In the genomic region with DNA sequence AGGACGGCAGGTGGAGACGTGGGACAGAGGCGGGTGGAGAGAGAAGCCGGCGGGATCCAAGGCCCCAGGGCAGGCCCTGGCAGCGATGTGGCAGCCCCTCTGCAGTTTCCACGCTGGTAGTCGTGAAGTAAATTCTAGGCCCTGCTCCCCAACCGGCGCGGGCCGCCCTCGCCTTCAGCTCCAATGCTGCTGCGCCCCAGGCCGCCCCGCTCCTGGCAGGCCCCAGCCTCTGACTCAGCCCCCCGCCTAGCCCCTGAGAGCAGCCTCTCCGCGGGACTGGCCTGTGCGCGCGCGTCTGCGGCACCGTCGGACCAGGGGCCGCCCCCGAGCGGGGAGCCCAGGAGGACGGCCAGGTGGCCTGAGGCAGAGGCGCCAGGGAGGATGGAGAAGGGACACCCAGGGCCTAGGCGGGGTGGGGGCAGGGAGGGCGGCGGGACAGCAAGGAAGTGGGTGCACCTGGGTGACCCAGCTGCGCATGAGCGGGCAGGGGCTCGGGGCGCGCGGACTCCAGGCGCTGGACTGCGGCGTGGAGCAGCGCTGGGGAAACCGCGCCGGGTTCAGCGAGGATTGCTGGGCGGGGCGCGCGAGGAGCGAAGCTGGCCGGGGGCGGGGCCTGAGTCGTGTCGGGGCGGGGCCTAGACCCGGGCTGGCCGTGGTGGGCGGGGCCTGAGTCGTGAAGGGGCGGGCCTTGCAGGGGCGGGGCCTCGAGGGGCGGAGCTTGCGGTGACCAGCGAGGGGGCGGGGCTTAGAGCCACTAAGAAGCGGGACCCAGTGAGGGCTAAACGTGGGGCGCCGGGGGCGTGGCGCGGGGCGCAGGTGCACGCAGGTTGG, we compare ENCODE assay signal across 1 cellular context.
TF ChIP-seq lines count a peak whose summit lies in the region.

No MANE protein-coding gene starts in this region.

TF ChIP-seq in HepG2, 621 proteins besides CTCF, POLR2A, EP300 and RAD21 (continued from another document and continues in another):
- TF ChIP-seq, protein P1, sequence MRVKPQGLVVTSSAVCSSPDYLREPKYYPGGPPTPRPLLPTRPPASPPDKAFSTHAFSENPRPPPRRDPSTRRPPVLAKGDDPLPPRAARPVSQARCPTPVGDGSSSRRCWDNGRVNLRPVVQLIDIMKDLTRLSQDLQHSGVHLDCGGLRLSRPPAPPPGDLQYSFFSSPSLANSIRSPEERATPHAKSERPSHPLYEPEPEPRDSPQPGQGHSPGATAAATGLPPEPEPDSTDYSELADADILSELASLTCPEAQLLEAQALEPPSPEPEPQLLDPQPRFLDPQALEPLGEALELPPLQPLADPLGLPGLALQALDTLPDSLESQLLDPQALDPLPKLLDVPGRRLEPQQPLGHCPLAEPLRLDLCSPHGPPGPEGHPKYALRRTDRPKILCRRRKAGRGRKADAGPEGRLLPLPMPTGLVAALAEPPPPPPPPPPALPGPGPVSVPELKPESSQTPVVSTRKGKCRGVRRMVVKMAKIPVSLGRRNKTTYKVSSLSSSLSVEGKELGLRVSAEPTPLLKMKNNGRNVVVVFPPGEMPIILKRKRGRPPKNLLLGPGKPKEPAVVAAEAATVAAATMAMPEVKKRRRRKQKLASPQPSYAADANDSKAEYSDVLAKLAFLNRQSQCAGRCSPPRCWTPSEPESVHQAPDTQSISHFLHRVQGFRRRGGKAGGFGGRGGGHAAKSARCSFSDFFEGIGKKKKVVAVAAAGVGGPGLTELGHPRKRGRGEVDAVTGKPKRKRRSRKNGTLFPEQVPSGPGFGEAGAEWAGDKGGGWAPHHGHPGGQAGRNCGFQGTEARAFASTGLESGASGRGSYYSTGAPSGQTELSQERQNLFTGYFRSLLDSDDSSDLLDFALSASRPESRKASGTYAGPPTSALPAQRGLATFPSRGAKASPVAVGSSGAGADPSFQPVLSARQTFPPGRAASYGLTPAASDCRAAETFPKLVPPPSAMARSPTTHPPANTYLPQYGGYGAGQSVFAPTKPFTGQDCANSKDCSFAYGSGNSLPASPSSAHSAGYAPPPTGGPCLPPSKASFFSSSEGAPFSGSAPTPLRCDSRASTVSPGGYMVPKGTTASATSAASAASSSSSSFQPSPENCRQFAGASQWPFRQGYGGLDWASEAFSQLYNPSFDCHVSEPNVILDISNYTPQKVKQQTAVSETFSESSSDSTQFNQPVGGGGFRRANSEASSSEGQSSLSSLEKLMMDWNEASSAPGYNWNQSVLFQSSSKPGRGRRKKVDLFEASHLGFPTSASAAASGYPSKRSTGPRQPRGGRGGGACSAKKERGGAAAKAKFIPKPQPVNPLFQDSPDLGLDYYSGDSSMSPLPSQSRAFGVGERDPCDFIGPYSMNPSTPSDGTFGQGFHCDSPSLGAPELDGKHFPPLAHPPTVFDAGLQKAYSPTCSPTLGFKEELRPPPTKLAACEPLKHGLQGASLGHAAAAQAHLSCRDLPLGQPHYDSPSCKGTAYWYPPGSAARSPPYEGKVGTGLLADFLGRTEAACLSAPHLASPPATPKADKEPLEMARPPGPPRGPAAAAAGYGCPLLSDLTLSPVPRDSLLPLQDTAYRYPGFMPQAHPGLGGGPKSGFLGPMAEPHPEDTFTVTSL (CRISPR knock-in tag; IDR thresholded peaks at IDR 0.05; ENCODE audit: borderline replicate concordance) = 0 out of 2 replicates have a peak, but pooled peaks have one; percentile 49
- TF ChIP-seq, protein P2, sequence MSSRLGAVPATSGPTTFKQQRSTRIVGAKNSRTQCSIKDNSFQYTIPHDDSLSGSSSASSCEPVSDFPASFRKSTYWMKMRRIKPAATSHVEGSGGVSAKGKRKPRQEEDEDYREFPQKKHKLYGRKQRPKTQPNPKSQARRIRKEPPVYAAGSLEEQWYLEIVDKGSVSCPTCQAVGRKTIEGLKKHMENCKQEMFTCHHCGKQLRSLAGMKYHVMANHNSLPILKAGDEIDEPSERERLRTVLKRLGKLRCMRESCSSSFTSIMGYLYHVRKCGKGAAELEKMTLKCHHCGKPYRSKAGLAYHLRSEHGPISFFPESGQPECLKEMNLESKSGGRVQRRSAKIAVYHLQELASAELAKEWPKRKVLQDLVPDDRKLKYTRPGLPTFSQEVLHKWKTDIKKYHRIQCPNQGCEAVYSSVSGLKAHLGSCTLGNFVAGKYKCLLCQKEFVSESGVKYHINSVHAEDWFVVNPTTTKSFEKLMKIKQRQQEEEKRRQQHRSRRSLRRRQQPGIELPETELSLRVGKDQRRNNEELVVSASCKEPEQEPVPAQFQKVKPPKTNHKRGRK (CRISPR knock-in tag; IDR thresholded peaks at IDR 0.05) = no peak
- TF ChIP-seq, protein P3, sequence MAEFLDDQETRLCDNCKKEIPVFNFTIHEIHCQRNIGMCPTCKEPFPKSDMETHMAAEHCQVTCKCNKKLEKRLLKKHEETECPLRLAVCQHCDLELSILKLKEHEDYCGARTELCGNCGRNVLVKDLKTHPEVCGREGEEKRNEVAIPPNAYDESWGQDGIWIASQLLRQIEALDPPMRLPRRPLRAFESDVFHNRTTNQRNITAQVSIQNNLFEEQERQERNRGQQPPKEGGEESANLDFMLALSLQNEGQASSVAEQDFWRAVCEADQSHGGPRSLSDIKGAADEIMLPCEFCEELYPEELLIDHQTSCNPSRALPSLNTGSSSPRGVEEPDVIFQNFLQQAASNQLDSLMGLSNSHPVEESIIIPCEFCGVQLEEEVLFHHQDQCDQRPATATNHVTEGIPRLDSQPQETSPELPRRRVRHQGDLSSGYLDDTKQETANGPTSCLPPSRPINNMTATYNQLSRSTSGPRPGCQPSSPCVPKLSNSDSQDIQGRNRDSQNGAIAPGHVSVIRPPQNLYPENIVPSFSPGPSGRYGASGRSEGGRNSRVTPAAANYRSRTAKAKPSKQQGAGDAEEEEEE (CRISPR knock-in tag; IDR thresholded peaks at IDR 0.05; ENCODE audit: borderline replicate concordance) = no peak
- TF ChIP-seq ATRX (CRISPR knock-in tag; IDR thresholded peaks at IDR 0.05; ENCODE audit: borderline replicate concordance) = no peak
- TF ChIP-seq ZNF724P (CRISPR knock-in tag; IDR thresholded peaks at IDR 0.05; ENCODE audit: borderline replicate concordance) = peak; percentile 75
- TF ChIP-seq KAT8 (CRISPR knock-in tag; IDR thresholded peaks at IDR 0.05) = peak; percentile 84
- TF ChIP-seq ZNF766 (CRISPR knock-in tag; IDR thresholded peaks at IDR 0.05; ENCODE audit: borderline replicate concordance) = no peak
- peak; percentile 82 for TF ChIP-seq ZNF331 (CRISPR knock-in tag; IDR thresholded peaks at IDR 0.05)
- peak; percentile 86 for TF ChIP-seq PHF8 (CRISPR knock-in tag; IDR thresholded peaks at IDR 0.05)
- no peak for TF ChIP-seq GZF1 (CRISPR knock-in tag; IDR thresholded peaks at IDR 0.05)
- TF ChIP-seq, protein P4, sequence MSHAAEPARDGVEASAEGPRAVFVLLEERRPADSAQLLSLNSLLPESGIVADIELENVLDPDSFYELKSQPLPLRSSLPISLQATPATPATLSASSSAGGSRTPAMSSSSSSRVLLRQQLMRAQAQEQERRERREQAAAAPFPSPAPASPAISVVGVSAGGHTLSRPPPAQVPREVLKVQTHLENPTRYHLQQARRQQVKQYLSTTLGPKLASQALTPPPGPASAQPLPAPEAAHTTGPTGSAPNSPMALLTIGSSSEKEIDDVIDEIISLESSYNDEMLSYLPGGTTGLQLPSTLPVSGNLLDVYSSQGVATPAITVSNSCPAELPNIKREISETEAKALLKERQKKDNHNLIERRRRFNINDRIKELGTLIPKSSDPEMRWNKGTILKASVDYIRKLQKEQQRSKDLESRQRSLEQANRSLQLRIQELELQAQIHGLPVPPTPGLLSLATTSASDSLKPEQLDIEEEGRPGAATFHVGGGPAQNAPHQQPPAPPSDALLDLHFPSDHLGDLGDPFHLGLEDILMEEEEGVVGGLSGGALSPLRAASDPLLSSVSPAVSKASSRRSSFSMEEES (CRISPR knock-in tag; IDR thresholded peaks at IDR 0.05) = 0 out of 2 replicates have a peak, but pooled peaks have one; percentile 23
- TF ChIP-seq, protein P5, sequence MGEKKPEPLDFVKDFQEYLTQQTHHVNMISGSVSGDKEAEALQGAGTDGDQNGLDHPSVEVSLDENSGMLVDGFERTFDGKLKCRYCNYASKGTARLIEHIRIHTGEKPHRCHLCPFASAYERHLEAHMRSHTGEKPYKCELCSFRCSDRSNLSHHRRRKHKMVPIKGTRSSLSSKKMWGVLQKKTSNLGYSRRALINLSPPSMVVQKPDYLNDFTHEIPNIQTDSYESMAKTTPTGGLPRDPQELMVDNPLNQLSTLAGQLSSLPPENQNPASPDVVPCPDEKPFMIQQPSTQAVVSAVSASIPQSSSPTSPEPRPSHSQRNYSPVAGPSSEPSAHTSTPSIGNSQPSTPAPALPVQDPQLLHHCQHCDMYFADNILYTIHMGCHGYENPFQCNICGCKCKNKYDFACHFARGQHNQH (CRISPR knock-in tag; IDR thresholded peaks at IDR 0.05) = peak; percentile 51; the same call in 1 of the 2 replicates
- 0 out of 2 replicates have a peak, but pooled peaks have one; percentile 35 for TF ChIP-seq CHD2 (IDR thresholded peaks at IDR 0.05; ENCODE audit: low read depth, low read length)
- TF ChIP-seq ZNF737 (CRISPR knock-in tag; IDR thresholded peaks at IDR 0.05; ENCODE audit: borderline replicate concordance) = no peak
- TF ChIP-seq, protein P6, sequence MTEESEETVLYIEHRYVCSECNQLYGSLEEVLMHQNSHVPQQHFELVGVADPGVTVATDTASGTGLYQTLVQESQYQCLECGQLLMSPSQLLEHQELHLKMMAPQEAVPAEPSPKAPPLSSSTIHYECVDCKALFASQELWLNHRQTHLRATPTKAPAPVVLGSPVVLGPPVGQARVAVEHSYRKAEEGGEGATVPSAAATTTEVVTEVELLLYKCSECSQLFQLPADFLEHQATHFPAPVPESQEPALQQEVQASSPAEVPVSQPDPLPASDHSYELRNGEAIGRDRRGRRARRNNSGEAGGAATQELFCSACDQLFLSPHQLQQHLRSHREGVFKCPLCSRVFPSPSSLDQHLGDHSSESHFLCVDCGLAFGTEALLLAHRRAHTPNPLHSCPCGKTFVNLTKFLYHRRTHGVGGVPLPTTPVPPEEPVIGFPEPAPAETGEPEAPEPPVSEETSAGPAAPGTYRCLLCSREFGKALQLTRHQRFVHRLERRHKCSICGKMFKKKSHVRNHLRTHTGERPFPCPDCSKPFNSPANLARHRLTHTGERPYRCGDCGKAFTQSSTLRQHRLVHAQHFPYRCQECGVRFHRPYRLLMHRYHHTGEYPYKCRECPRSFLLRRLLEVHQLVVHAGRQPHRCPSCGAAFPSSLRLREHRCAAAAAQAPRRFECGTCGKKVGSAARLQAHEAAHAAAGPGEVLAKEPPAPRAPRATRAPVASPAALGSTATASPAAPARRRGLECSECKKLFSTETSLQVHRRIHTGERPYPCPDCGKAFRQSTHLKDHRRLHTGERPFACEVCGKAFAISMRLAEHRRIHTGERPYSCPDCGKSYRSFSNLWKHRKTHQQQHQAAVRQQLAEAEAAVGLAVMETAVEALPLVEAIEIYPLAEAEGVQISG (CRISPR knock-in tag; IDR thresholded peaks at IDR 0.05) = peak; percentile 53; the same call in 1 of the 2 replicates
- TF ChIP-seq MAF1 (CRISPR knock-in tag; IDR thresholded peaks at IDR 0.05; ENCODE audit: borderline replicate concordance) = 0 out of 2 replicates have a peak, but pooled peaks have one; percentile 55
- peak; percentile 73; the same call in 1 of the 2 replicates for TF ChIP-seq MTA1 (CRISPR knock-in tag; IDR thresholded peaks at IDR 0.05; ENCODE audit: borderline replicate concordance)
- TF ChIP-seq CBX1 (IDR thresholded peaks at IDR 0.05; ENCODE audit: low read depth) = peak; percentile 94
- TF ChIP-seq, protein P7, sequence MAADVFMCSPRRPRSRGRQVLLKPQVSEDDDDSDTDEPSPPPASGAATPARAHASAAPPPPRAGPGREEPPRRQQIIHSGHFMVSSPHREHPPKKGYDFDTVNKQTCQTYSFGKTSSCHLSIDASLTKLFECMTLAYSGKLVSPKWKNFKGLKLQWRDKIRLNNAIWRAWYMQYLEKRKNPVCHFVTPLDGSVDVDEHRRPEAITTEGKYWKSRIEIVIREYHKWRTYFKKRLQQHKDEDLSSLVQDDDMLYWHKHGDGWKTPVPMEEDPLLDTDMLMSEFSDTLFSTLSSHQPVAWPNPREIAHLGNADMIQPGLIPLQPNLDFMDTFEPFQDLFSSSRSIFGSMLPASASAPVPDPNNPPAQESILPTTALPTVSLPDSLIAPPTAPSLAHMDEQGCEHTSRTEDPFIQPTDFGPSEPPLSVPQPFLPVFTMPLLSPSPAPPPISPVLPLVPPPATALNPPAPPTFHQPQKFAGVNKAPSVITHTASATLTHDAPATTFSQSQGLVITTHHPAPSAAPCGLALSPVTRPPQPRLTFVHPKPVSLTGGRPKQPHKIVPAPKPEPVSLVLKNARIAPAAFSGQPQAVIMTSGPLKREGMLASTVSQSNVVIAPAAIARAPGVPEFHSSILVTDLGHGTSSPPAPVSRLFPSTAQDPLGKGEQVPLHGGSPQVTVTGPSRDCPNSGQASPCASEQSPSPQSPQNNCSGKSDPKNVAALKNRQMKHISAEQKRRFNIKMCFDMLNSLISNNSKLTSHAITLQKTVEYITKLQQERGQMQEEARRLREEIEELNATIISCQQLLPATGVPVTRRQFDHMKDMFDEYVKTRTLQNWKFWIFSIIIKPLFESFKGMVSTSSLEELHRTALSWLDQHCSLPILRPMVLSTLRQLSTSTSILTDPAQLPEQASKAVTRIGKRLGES (CRISPR knock-in tag; IDR thresholded peaks at IDR 0.05; ENCODE audit: borderline replicate concordance) = no peak
- TF ChIP-seq, protein P8, sequence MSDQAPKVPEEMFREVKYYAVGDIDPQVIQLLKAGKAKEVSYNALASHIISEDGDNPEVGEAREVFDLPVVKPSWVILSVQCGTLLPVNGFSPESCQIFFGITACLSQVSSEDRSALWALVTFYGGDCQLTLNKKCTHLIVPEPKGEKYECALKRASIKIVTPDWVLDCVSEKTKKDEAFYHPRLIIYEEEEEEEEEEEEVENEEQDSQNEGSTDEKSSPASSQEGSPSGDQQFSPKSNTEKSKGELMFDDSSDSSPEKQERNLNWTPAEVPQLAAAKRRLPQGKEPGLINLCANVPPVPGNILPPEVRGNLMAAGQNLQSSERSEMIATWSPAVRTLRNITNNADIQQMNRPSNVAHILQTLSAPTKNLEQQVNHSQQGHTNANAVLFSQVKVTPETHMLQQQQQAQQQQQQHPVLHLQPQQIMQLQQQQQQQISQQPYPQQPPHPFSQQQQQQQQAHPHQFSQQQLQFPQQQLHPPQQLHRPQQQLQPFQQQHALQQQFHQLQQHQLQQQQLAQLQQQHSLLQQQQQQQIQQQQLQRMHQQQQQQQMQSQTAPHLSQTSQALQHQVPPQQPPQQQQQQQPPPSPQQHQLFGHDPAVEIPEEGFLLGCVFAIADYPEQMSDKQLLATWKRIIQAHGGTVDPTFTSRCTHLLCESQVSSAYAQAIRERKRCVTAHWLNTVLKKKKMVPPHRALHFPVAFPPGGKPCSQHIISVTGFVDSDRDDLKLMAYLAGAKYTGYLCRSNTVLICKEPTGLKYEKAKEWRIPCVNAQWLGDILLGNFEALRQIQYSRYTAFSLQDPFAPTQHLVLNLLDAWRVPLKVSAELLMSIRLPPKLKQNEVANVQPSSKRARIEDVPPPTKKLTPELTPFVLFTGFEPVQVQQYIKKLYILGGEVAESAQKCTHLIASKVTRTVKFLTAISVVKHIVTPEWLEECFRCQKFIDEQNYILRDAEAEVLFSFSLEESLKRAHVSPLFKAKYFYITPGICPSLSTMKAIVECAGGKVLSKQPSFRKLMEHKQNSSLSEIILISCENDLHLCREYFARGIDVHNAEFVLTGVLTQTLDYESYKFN (CRISPR knock-in tag; conservative IDR thresholded peaks at IDR 0.05) = 0 out of 2 replicates have a peak, but pooled peaks have one; percentile 40
